8 cellular contexts compared by ENCODE assay signal in the genomic region with DNA sequence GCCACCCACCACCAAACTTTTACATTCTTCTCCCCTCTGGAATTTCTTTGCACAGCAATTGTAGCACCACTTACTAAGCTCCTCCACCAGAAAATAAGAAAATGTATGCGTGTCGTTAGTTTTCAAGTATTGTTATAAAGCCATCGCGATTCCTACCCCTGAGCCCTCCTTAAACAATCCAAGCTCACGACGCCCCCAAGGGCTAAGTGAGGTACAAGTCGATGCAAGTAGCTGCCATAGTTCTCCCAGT. TPM values are rescaled to one million over a fixed set of nuclear protein-coding genes. Genes with fewer than 3 reads are reported as not detected.
DNase-seq lines count a peak whose midpoint lies in the region; ATAC-seq and TF ChIP-seq lines count a peak whose summit lies in the region.

No MANE protein-coding gene starts in this region.

- TF ChIP-seq CTCF in BE2C (IDR thresholded peaks at IDR 0.05; ENCODE audit: low read depth, low read length) (peak; percentile 16; the same call in 1 of the 2 replicates), HEK293 (tag by site-specific recombination; IDR thresholded peaks at IDR 0.05) (peak; percentile 20; the same call in 1 of the 2 replicates)

- intact Hi-C loops in posterior cingulate gyrus (cut with DNase I) = loop anchor here (2.0 to 5.0 kb wide), 2 partner anchors 41 to 54 kb away; partner anchors contain the start of gene ARHGAP19

- H3K36me3 Mint-ChIP-seq in activated CD4-positive, alpha-beta memory T cell treated with anti-CD3 and anti-CD28 coated beads, Interleukin-2, amount 10 ng/mL, durations not matched to agents 7 days and 5 days (ENCODE audit: low read depth) = peaks cover 23% of the 10 kb centered on the region

- no peaks in the 10 kb centered on the region for H3K9me3 ChIP-seq in BE2C
- H3K9me3 ChIP-seq in HEK293 (ENCODE audit: control insufficient read depth, insufficient read depth, low read depth, low read length) = no peaks in the 10 kb centered on the region
- no peaks in the 10 kb centered on the region for H3K9me3 ChIP-seq in skeletal muscle tissue (ENCODE audit: control insufficient read depth in 3 of 3, low read length in 3 of 3)

- H3K4me1 ChIP-seq in BE2C (peaks cover 4% of the 10 kb centered on the region), HEK293 (ENCODE audit: control insufficient read depth, insufficient read depth, low read length) (peaks cover 25% of the 10 kb centered on the region), skeletal muscle tissue (ENCODE audit: control insufficient read depth in 3 of 3, insufficient read depth in 3 of 3, low read length in 3 of 3) (peaks cover 27 to 36% (median 29%) of the 10 kb centered on the region in 3 donors)

- peaks cover 23% of the 10 kb centered on the region for H3K27me3 Mint-ChIP-seq in activated CD4-positive, alpha-beta memory T cell treated with anti-CD3 and anti-CD28 coated beads, Interleukin-2, amount 10 ng/mL, durations not matched to agents 7 days and 5 days

- peak overlapping the region; percentile 76 for H3K27ac Mint-ChIP-seq in activated CD4-positive, alpha-beta memory T cell treated with anti-CD3 and anti-CD28 coated beads, Interleukin-2, amount 10 ng/mL, durations not matched to agents 7 days and 5 days

- CTCF ChIA-PET in HEK293 (lab: Yijun Ruan, JAX) = interaction anchor here (0.5 to 4.0 kb wide), 11 partner anchors 11 to 368 kb away, joined by 3 to 40 read pairs (median 3); partner anchors contain the start of gene FRAT1
- CTCF ChIA-PET in activated CD4-positive, alpha-beta memory T cell treated with anti-CD3 and anti-CD28 coated beads, Interleukin-2, amount 10 ng/mL, durations not matched to agents 7 days and 5 days (lab: Charles Lee) = interaction anchor here (0.8 to 2.3 kb wide), 7 partner anchors 8 to 82 kb away, joined by 3 to 14 read pairs (median 5); partner anchors contain the start of genes FRAT1 and RRP12

- H3K4me1 Mint-ChIP-seq in activated CD4-positive, alpha-beta memory T cell treated with anti-CD3 and anti-CD28 coated beads, Interleukin-2, amount 10 ng/mL, durations not matched to agents 7 days and 5 days = peaks cover 46% of the 10 kb centered on the region

- H3K9ac ChIP-seq in skeletal muscle tissue (ENCODE audit: low read depth in 1 of 3, low read length in 3 of 3) = peak overlapping the region; percentile 78 to 91 (median 82)

- peak overlapping the region; percentile 99; the same call in 1 of the 2 replicates for H3K27ac ChIP-seq in HEK293 (ENCODE audit: extremely low read depth, low read depth, low read length)
- peak overlapping the region; percentile 77 for H3K27ac ChIP-seq in skeletal muscle tissue (ENCODE audit: low read depth, low read length)

- POLR2A ChIA-PET in HEK293 (lab: Yijun Ruan, JAX) = interaction anchor here (1.3 to 5.3 kb wide), 5 partner anchors 11 to 67 kb away, joined by 3 to 27 read pairs (median 18); partner anchors contain the start of genes ARHGAP19, FRAT1 and RRP12
- POLR2A ChIA-PET in activated CD4-positive, alpha-beta memory T cell treated with anti-CD3 and anti-CD28 coated beads, Interleukin-2, amount 10 ng/mL, durations not matched to agents 7 days and 5 days (lab: Charles Lee) = interaction anchor here (0.7 to 5.8 kb wide), 10 partner anchors 8 to 111 kb away, joined by 3 to 51 read pairs (median 5); partner anchors contain the start of genes ARHGAP19, FRAT1 and RRP12

- no peaks in the 10 kb centered on the region for H3K9me3 Mint-ChIP-seq in activated CD4-positive, alpha-beta memory T cell treated with anti-CD3 and anti-CD28 coated beads, Interleukin-2, amount 10 ng/mL, durations not matched to agents 7 days and 5 days

- H3K4me3 ChIP-seq in BE2C (ENCODE audit: low read depth, low read length) = peak overlapping the region; percentile 79
- peak overlapping the region; percentile 66 for H3K4me3 ChIP-seq in HEK293 (ENCODE audit: low read depth, low read length)
- peak overlapping the region; percentile 83 to 88 (median 85) for H3K4me3 ChIP-seq in skeletal muscle tissue (ENCODE audit: low read length in 3 of 3)

- H3K36me3 ChIP-seq in BE2C (no peaks in the 10 kb centered on the region), HEK293 (ENCODE audit: control insufficient read depth in 2 of 2, insufficient read depth in 1 of 2, low read length in 2 of 2) (peaks cover 3 to 12% of the 10 kb centered on the region in 2 experiments; a peak in 2 of 3 replicates), skeletal muscle tissue (ENCODE audit: control insufficient read depth in 3 of 3, insufficient read depth in 3 of 3, low read length in 3 of 3) (peaks cover 0 to 7% (median 6%) of the 10 kb centered on the region in 3 donors)

- ATAC-seq in GM19328 (IDR thresholded peaks at IDR 0.05; ENCODE audit: unreplicated experiment) = no peak

- no peaks in the 10 kb centered on the region for H3K27me3 ChIP-seq in BE2C
- H3K27me3 ChIP-seq in skeletal muscle tissue (ENCODE audit: control insufficient read depth in 3 of 3, insufficient read depth in 3 of 3, low read length in 3 of 3) = no peaks in the 10 kb centered on the region

- DNase-seq in BE2C (peak; percentile 39), glomerular visceral epithelial cell (ENCODE audit: extremely low spot score) (peak; percentile 41), posterior cingulate gyrus (no peak)
- DNase-seq in activated CD4-positive, alpha-beta memory T cell treated with anti-CD3 and anti-CD28 coated beads, Interleukin-2, amount 10 ng/mL, durations not matched to agents 7 days and 5 days = no peak
- no peak for DNase-seq in stimulated activated CD4-positive, alpha-beta T cell treated with anti-CD3 and anti-CD28 coated beads, Interleukin-2, amount 100 ng/mL, for 24 hours

- H3K4me3 Mint-ChIP-seq in activated CD4-positive, alpha-beta memory T cell treated with anti-CD3 and anti-CD28 coated beads, Interleukin-2, amount 10 ng/mL, durations not matched to agents 7 days and 5 days = peak overlapping the region; percentile 84

TF ChIP-seq in HEK293, 187 proteins besides CTCF, POLR2A, EP300 and RAD21 (continues in another document):
- TF ChIP-seq ZFP69B (tag by site-specific recombination; IDR thresholded peaks at IDR 0.05) = peak; percentile 89; the same call in 1 of the 2 replicates
- TF ChIP-seq KLF10 (tag by site-specific recombination; IDR thresholded peaks at IDR 0.05) = no peak
- TF ChIP-seq ZNF548 (tag by site-specific recombination; IDR thresholded peaks at IDR 0.05) = no peak
- TF ChIP-seq, protein P1, sequence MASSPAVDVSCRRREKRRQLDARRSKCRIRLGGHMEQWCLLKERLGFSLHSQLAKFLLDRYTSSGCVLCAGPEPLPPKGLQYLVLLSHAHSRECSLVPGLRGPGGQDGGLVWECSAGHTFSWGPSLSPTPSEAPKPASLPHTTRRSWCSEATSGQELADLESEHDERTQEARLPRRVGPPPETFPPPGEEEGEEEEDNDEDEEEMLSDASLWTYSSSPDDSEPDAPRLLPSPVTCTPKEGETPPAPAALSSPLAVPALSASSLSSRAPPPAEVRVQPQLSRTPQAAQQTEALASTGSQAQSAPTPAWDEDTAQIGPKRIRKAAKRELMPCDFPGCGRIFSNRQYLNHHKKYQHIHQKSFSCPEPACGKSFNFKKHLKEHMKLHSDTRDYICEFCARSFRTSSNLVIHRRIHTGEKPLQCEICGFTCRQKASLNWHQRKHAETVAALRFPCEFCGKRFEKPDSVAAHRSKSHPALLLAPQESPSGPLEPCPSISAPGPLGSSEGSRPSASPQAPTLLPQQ (tag by site-specific recombination; IDR thresholded peaks at IDR 0.05) = peak; percentile 96
- 0 out of 2 replicates have a peak, but pooled peaks have one; percentile 4 for TF ChIP-seq EGR2 (tag by site-specific recombination; IDR thresholded peaks at IDR 0.05; ENCODE audit: low read depth)
- TF ChIP-seq KLF8 (tag by site-specific recombination; IDR thresholded peaks at IDR 0.05) = no peak
- no peak for TF ChIP-seq ZNF549 (tag by site-specific recombination; IDR thresholded peaks at IDR 0.05)
- TF ChIP-seq ZNF610 (tag by site-specific recombination; IDR thresholded peaks at IDR 0.05; ENCODE audit: borderline replicate concordance) = 0 out of 2 replicates have a peak, but pooled peaks have one; percentile 27
- peak; percentile 58; the same call in 1 of the 2 replicates for TF ChIP-seq HIC1 (tag by site-specific recombination; IDR thresholded peaks at IDR 0.05)
- TF ChIP-seq KLF7 (tag by site-specific recombination; IDR thresholded peaks at IDR 0.05; ENCODE audit: borderline replicate concordance) = no peak
- no peak for TF ChIP-seq ZNF19 (tag by site-specific recombination; IDR thresholded peaks at IDR 0.05; ENCODE audit: low read depth)
- no peak for TF ChIP-seq ZNF335 (tag by site-specific recombination; conservative IDR thresholded peaks at IDR 0.05)

RNA-seq across cellular contexts. Expression of gene FRAT2, which starts 1.3 kb away (rescaled TPM):
- 6.7 TPM for polyA plus RNA-seq in BE2C (2012; ENCODE audit: insufficient read depth, insufficient read length, low read depth)
- 10 to 100 TPM; 11.1 to 11.5 TPM for total RNA-seq in activated CD4-positive, alpha-beta memory T cell treated with anti-CD3 and anti-CD28 coated beads, Interleukin-2, amount 10 ng/mL, durations not matched to agents 7 days and 5 days
- 8.9 TPM for total RNA-seq in skeletal muscle tissue

RNA-seq across cellular contexts. Expression of gene FRAT1, which starts 14.2 kb away (rescaled TPM):
- 0.65 TPM for polyA plus RNA-seq in BE2C (2012; ENCODE audit: insufficient read depth, insufficient read length, low read depth)
- 1 to 10 TPM; 6.9 to 7.6 TPM for total RNA-seq in activated CD4-positive, alpha-beta memory T cell treated with anti-CD3 and anti-CD28 coated beads, Interleukin-2, amount 10 ng/mL, durations not matched to agents 7 days and 5 days
- 2.1 TPM for total RNA-seq in skeletal muscle tissue

RNA-seq across cellular contexts. Expression of gene ARHGAP19, which starts 40.8 kb away (rescaled TPM):
- 5.4 TPM for polyA plus RNA-seq in BE2C (2012; ENCODE audit: insufficient read depth, insufficient read length, low read depth)
- total RNA-seq in activated CD4-positive, alpha-beta memory T cell treated with anti-CD3 and anti-CD28 coated beads, Interleukin-2, amount 10 ng/mL, durations not matched to agents 7 days and 5 days = 10 to 100 TPM; 47.0 to 54.4 TPM
- 13.0 TPM for total RNA-seq in skeletal muscle tissue

Comparison
In these comparisons a context has a peak if more than half of its experiments do, and no peak if none do; other contexts are left out.
1. DNase-seq: peak in BE2C (single experiment) and glomerular visceral epithelial cell (single experiment); none in activated CD4-positive, alpha-beta memory T cell treated with anti-CD3 and anti-CD28 coated beads, Interleukin-2, amount 10 ng/mL, durations not matched to agents 7 days and 5 days (single experiment), posterior cingulate gyrus (0 of 10) and stimulated activated CD4-positive, alpha-beta T cell treated with anti-CD3 and anti-CD28 coated beads, Interleukin-2, amount 100 ng/mL, for 24 hours (0 of 2).
2. Peak in every context shown above with its lines, with median percentiles within 50 percentile points of each other: H3K4me3 ChIP-seq.